Comparison of ENCODE assay signal across 9 cellular contexts in the genomic region with DNA sequence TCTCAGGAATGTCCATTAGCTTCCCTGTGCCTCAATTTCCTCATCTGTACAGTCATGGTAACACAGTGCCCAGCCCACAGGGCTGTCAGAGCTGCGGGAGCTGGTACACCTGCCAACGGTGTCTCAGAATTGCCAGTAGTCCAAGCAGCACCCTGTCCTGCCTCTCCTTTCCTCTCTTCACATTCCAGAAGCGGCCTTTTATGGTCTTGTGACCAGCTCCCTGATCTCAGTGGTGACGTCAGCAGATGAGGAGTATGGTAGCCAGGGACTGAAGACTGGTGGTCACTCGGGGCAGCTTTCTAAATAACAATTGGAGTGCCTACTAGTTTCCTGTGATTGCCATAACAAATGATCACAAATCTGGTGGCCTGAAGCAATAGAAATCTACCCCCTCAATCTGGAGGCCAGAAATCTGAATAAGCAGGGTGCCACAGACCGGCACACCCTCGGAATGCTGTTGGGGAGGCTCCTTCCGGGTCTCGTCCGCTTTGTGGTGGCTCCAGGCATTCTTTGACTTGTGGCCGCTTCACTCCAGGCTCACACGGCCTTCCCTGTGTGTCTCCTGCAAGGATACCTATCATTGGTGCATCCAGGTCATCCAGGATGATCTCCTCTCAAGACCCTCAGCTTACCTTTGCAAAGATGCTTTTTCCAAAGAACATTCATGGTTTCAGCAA. TPM values are rescaled to one million over a fixed set of nuclear protein-coding genes. Genes with fewer than 3 reads are reported as not detected.
DNase-seq lines count a peak whose midpoint lies in the region; ATAC-seq and TF ChIP-seq lines count a peak whose summit lies in the region.
"Had no signal": no experiment of that assay in that cellular context is flagged by ENCODE, and none has a peak within 500 bp of the region (broad histone marks: within the 10 kb centered on the region; RNA-seq: fewer than 3 reads in every experiment).

No MANE protein-coding gene starts in this region.

- H3K27ac ChIP-seq in DND-41 (ENCODE audit: low read length) = no peak overlapping the region
- H3K27ac ChIP-seq in PC-3 (ENCODE audit: low read length) = 0 out of 2 replicates have a peak overlapping the region, but pooled peaks have one; percentile 96
- peak overlapping the region; percentile 93 for H3K27ac ChIP-seq in effector memory CD4-positive, alpha-beta T cell (ENCODE audit: insufficient read depth, low read length, poor library complexity, severe bottlenecking)
- H3K27ac ChIP-seq in neural progenitor cell = no peak overlapping the region
- no peak overlapping the region for H3K27ac ChIP-seq in prostate gland

- POLR2A ChIA-PET in PC-3 (lab: Charles Lee; ENCODE audit: unreplicated experiment) = no interaction called here

- H3K9me2 ChIP-seq in PC-3 (replicated peaks; ENCODE audit: low read length) = no peaks in the 10 kb centered on the region

- TF ChIP-seq CTCF in DND-41 (IDR thresholded peaks at IDR 0.05; ENCODE audit: borderline replicate concordance, extremely low read depth, low read length, poor library complexity, severe bottlenecking) (no peak), PC-3 (conservative IDR thresholded peaks at IDR 0.05; ENCODE audit: low read depth, low read length) (no peak), neural progenitor cell (IDR thresholded peaks at IDR 0.05) (no peak), prostate gland (IDR thresholded peaks at IDR 0.05) (no peak)

- peak overlapping the region; percentile 95 for H3K4me3 Mint-ChIP-seq in neural progenitor cell

- peaks cover 6% of the 10 kb centered on the region for H3K27me3 Mint-ChIP-seq in neural progenitor cell (ENCODE audit: insufficient read depth, low read depth)

- intact Hi-C loops in PC-3 (cut with micrococcal nuclease) = no loop called here
- intact Hi-C loops in prostate gland (cut with DNase I) = loop anchor here (10.0 kb wide), 1 partner anchor 190 kb away; the partner anchor contains the start of gene CTTN

- peak overlapping the region; percentile 93 for H3K4me2 ChIP-seq in DND-41 (ENCODE audit: insufficient read depth, low read length)
- peak overlapping the region; percentile 83 for H3K4me2 ChIP-seq in PC-3 (ENCODE audit: low read length)
- H3K4me2 ChIP-seq in neural progenitor cell = no peak overlapping the region

- H3K9me3 Mint-ChIP-seq in neural progenitor cell = no peaks in the 10 kb centered on the region

- H3K27me3 ChIP-seq in DND-41 (ENCODE audit: insufficient read depth, low read length, poor library complexity) (no peaks in the 10 kb centered on the region), PC-3 (ENCODE audit: low read length) (no peaks in the 10 kb centered on the region), neural progenitor cell (no peaks in the 10 kb centered on the region), prostate gland (replicated peaks; ENCODE audit: insufficient read depth) (no peaks in the 10 kb centered on the region)
- no peaks in the 10 kb centered on the region for H3K27me3 ChIP-seq in effector memory CD4-positive, alpha-beta T cell (replicated peaks; ENCODE audit: control insufficient read depth, insufficient read depth, low read length, poor library complexity, severe bottlenecking)

- H3K36me3 ChIP-seq in DND-41 (ENCODE audit: insufficient read depth, low read length) (peaks cover 54% of the 10 kb centered on the region), PC-3 (ENCODE audit: low read depth, low read length) (peaks cover 36% of the 10 kb centered on the region), neural progenitor cell (no peaks in the 10 kb centered on the region), prostate gland (no peaks in the 10 kb centered on the region)
- H3K36me3 ChIP-seq in effector memory CD4-positive, alpha-beta T cell (ENCODE audit: control insufficient read depth, insufficient read depth, low read length) = peaks cover 27% of the 10 kb centered on the region

- H3K79me2 ChIP-seq in DND-41 (ENCODE audit: insufficient read depth, low read length) = peaks cover 45% of the 10 kb centered on the region
- H3K79me2 ChIP-seq in PC-3 (ENCODE audit: low read length) = peaks cover 48% of the 10 kb centered on the region
- peaks cover 29% of the 10 kb centered on the region for H3K79me2 ChIP-seq in neural progenitor cell (ENCODE audit: low read depth)

- H3K4me3 ChIP-seq in DND-41 (ENCODE audit: low read depth in 1 of 2, low read length in 2 of 2) (peak overlapping the region in 1 of 2 experiments; percentile 89; a peak in 1 of 4 replicates), PC-3 (ENCODE audit: low read length) (peak overlapping the region; percentile 76), neural progenitor cell (no peak overlapping the region), prostate gland (no peak overlapping the region)
- no peak overlapping the region for H3K4me3 ChIP-seq in effector memory CD4-positive, alpha-beta T cell (ENCODE audit: insufficient read depth, low read depth, low read length, poor library complexity, severe bottlenecking)

- 70% methylated on average over 12 of the region's 12 CpGs for WGBS in prostate gland

- no peak overlapping the region; the same call in 1 of the 2 replicates for H3K9ac ChIP-seq in DND-41 (ENCODE audit: low read depth, low read length)
- H3K9ac ChIP-seq in PC-3 (ENCODE audit: low read length) = no peak overlapping the region
- no peak overlapping the region for H3K9ac ChIP-seq in neural progenitor cell

- peaks cover 6% of the 10 kb centered on the region for H3F3A ChIP-seq in PC-3 (ENCODE audit: low read length, unreplicated experiment)
- peaks cover 9% of the 10 kb centered on the region for H3F3A ChIP-seq in neural progenitor cell (ENCODE audit: low read depth)

- CTCF ChIA-PET in PC-3 (lab: Charles Lee) = no interaction called here

- H2AFZ ChIP-seq in DND-41 (ENCODE audit: low read depth, low read length) = no peak overlapping the region
- H2AFZ ChIP-seq in PC-3 (ENCODE audit: low read length) = no peak overlapping the region
- H2AFZ ChIP-seq in neural progenitor cell (replicated peaks) = no peak overlapping the region

- peaks cover 22% of the 10 kb centered on the region for H3K36me3 Mint-ChIP-seq in neural progenitor cell

- H4K20me1 ChIP-seq in DND-41 (ENCODE audit: insufficient read depth, low read length) (peaks cover 60% of the 10 kb centered on the region), PC-3 (ENCODE audit: low read length) (peaks cover 48% of the 10 kb centered on the region), neural progenitor cell (ENCODE audit: low read depth) (peaks cover 54% of the 10 kb centered on the region)

- H3K27ac Mint-ChIP-seq in neural progenitor cell = no peak overlapping the region

- DNase-seq in DND-41 (no peak), PC-3 (no peak), neural progenitor cell (ENCODE audit: low spot score) (no peak), NCI-H1930 (lab: John Stamatoyannopoulos, UW) (no peak), prostate gland (ENCODE audit: low spot score) (no peak), GDM1 (lab: John Stamatoyannopoulos, UW) (no peak), epidermal melanocyte (ENCODE audit: insufficient read length, low spot score) (no peak)
- DNase-seq in effector memory CD4-positive, alpha-beta T cell = no peak
- DNase-seq: NCI-H187 had no signal

- ATAC-seq in DND-41 (ENCODE audit: insufficient read depth, low read depth) (no peak), PC-3 (no peak)

- H3K4me1 Mint-ChIP-seq in neural progenitor cell = peaks cover 24% of the 10 kb centered on the region

- no TSS peak for BruUV-seq in PC-3 (replicated peaks; lab: Mats Ljungman, UMichigan)

- TF ChIP-seq POLR2A in prostate gland (IDR thresholded peaks at IDR 0.05) = no peak

- no peaks in the 10 kb centered on the region for H3K9me3 ChIP-seq in DND-41 (ENCODE audit: insufficient read depth, low read length, severe bottlenecking)
- no peaks in the 10 kb centered on the region for H3K9me3 ChIP-seq in PC-3 (ENCODE audit: low read length)
- H3K9me3 ChIP-seq in effector memory CD4-positive, alpha-beta T cell (ENCODE audit: control insufficient read depth, low read length) = no peaks in the 10 kb centered on the region
- H3K9me3 ChIP-seq in neural progenitor cell (ENCODE audit: low read depth) = no peaks in the 10 kb centered on the region
- H3K9me3 ChIP-seq in prostate gland = no peaks in the 10 kb centered on the region

- peaks cover 34% of the 10 kb centered on the region for H3K4me1 ChIP-seq in DND-41 (ENCODE audit: insufficient read depth, low read length)
- peaks cover 32% of the 10 kb centered on the region for H3K4me1 ChIP-seq in PC-3 (ENCODE audit: insufficient read depth, low read length)
- peaks cover 33% of the 10 kb centered on the region for H3K4me1 ChIP-seq in effector memory CD4-positive, alpha-beta T cell (ENCODE audit: control insufficient read depth, insufficient read depth, low read length, poor library complexity, severe bottlenecking)
- peaks cover 7% of the 10 kb centered on the region for H3K4me1 ChIP-seq in neural progenitor cell
- H3K4me1 ChIP-seq in prostate gland (replicated peaks) = peaks cover 8% of the 10 kb centered on the region

RNA-seq across cellular contexts. Expression of gene FADD, which starts 2.1 kb away (rescaled TPM):
- total RNA-seq in PC-3 (2014; rRNA removed) = 79.5 and 93.9 TPM in 2 replicates
- 18.9 and 33.6 TPM in 2 replicates for total RNA-seq in neural progenitor cell (ENCODE audit: low replicate concordance)
- total RNA-seq in prostate gland = 10 to 100 TPM; 16.0 to 18.4 TPM

Comparison
In these comparisons a context has a peak if more than half of its experiments do, and no peak if none do; other contexts are left out.
1. H3K27ac ChIP-seq: peak in PC-3 (single experiment) and effector memory CD4-positive, alpha-beta T cell (single experiment); none in DND-41 (single experiment), neural progenitor cell (single experiment) and prostate gland (0 of 2).